Comparison of ENCODE assay signal across 8 cellular contexts in genomic region chr4:15004701-15005301, GRCh38. TPM values are rescaled to one million over a fixed set of nuclear protein-coding genes. Genes with fewer than 3 reads are reported as not detected.
DNase-seq lines count a peak whose midpoint lies in the region; ATAC-seq and TF ChIP-seq lines count a peak whose summit lies in the region.

No MANE protein-coding gene starts in this region.

- peak; percentile 74 for DNase-seq in EH (ENCODE audit: low read depth)
- peak; percentile 35 for DNase-seq in astrocyte of the cerebellum (ENCODE audit: low read depth)
- DNase-seq in hepatocyte (ENCODE audit: low spot score), result peak; percentile 87
- no peak for DNase-seq in NCI-H446 treated with DMSO at 0.1 percent for 48 hours (lab: John Stamatoyannopoulos, UW)

- no peaks in the 10 kb centered on the region for H3K9me3 ChIP-seq in hepatocyte (ENCODE audit: low read depth)

- peak overlapping the region; percentile 78 for H3K4me2 ChIP-seq in hepatocyte

- H3K4me1 ChIP-seq in hepatocyte (ENCODE audit: insufficient read depth), result no peaks in the 10 kb centered on the region
- H3K4me1 ChIP-seq in rectal smooth muscle tissue (ENCODE audit: control insufficient read depth, insufficient read depth, low read length), result peaks cover 10% of the 10 kb centered on the region

- in situ Hi-C loops in astrocyte of the cerebellum (cut with HindIII; ENCODE audit: low sequenced_read_pairs), result loop anchor here (5.0 to 25.0 kb wide), 2 partner anchors 1098 to 1342 kb away; no protein-coding TSS in a partner anchor

- H3K9ac ChIP-seq in rectal smooth muscle tissue (ENCODE audit: low read length), result peak overlapping the region; percentile 80

- H3K27me3 ChIP-seq in hepatocyte, result no peaks in the 10 kb centered on the region
- H3K27me3 ChIP-seq in rectal smooth muscle tissue (ENCODE audit: control insufficient read depth, insufficient read depth, low read length), result no peaks in the 10 kb centered on the region

- peaks cover 35% of the 10 kb centered on the region for H3K4me1 Mint-ChIP-seq in T-helper 1 cell treated with Interleukin-12 subunit alpha and Interleukin-12 subunit beta and Interleukin-4 antibody, amounts not matched to agents 30 μg/mL and 1 μg/mL, for 36 hours (ENCODE audit: low read depth)

- peaks cover 23% of the 10 kb centered on the region for H4K20me1 ChIP-seq in hepatocyte (ENCODE audit: insufficient read depth, poor library complexity, severe bottlenecking)

- peaks cover 12% of the 10 kb centered on the region for H3K36me3 Mint-ChIP-seq in T-helper 1 cell treated with Interleukin-12 subunit alpha and Interleukin-12 subunit beta and Interleukin-4 antibody, amounts not matched to agents 30 μg/mL and 1 μg/mL, for 36 hours (ENCODE audit: low read depth)

- H3K27ac Mint-ChIP-seq in T-helper 1 cell treated with Interleukin-12 subunit alpha and Interleukin-12 subunit beta and Interleukin-4 antibody, amounts not matched to agents 30 μg/mL and 1 μg/mL, for 36 hours, result peak overlapping the region; percentile 83

- TF ChIP-seq CTCF in astrocyte of the cerebellum (IDR thresholded peaks at IDR 0.05; ENCODE audit: low read depth, low read length, missing control alignments) (no peak), hepatocyte (IDR thresholded peaks at IDR 0.05; ENCODE audit: poor library complexity) (no peak)

- H3K9me3 Mint-ChIP-seq in T-helper 1 cell treated with Interleukin-12 subunit alpha and Interleukin-12 subunit beta and Interleukin-4 antibody, amounts not matched to agents 30 μg/mL and 1 μg/mL, for 36 hours, result no peaks in the 10 kb centered on the region

- peak overlapping the region; percentile 88 for H3K4me3 ChIP-seq in astrocyte of the cerebellum (ENCODE audit: low read depth, low read length)
- peak overlapping the region; percentile 68 for H3K4me3 ChIP-seq in hepatocyte
- peak overlapping the region; percentile 81 for H3K4me3 ChIP-seq in rectal smooth muscle tissue (ENCODE audit: low read length)

- H3K36me3 ChIP-seq in hepatocyte (replicated peaks; ENCODE audit: insufficient read depth, low read depth), result no peaks in the 10 kb centered on the region
- no peaks in the 10 kb centered on the region for H3K36me3 ChIP-seq in rectal smooth muscle tissue (ENCODE audit: control insufficient read depth, insufficient read depth, low read length)

- H3K4me3 Mint-ChIP-seq in T-helper 1 cell treated with Interleukin-12 subunit alpha and Interleukin-12 subunit beta and Interleukin-4 antibody, amounts not matched to agents 30 μg/mL and 1 μg/mL, for 36 hours, result peak overlapping the region; percentile 85

- H2AFZ ChIP-seq in hepatocyte, result peak overlapping the region; percentile 10

- H3K27ac ChIP-seq in hepatocyte, result peak overlapping the region; percentile 100
- H3K27ac ChIP-seq in rectal smooth muscle tissue (ENCODE audit: low read depth, low read length), result peak overlapping the region; percentile 100

- ATAC-seq in HG03342 (IDR thresholded peaks at IDR 0.05; ENCODE audit: unreplicated experiment) (peak; percentile 5), GM18498 (IDR thresholded peaks at IDR 0.05; ENCODE audit: unreplicated experiment) (no peak)

- H3K9me2 ChIP-seq in hepatocyte (replicated peaks; ENCODE audit: insufficient read depth), result no peaks in the 10 kb centered on the region

- peaks cover 52% of the 10 kb centered on the region for H3K79me2 ChIP-seq in hepatocyte

- H3K27me3 Mint-ChIP-seq in T-helper 1 cell treated with Interleukin-12 subunit alpha and Interleukin-12 subunit beta and Interleukin-4 antibody, amounts not matched to agents 30 μg/mL and 1 μg/mL, for 36 hours (ENCODE audit: low read depth), result no peaks in the 10 kb centered on the region

- 2% methylated on average over 24 of the region's 46 CpGs for WGBS in hepatocyte (ENCODE audit: low lambda C conversion rate, missing lambda C conversion rate)

RNA-seq across cellular contexts. Expression of gene CPEB2, which starts 2.5 kb away (rescaled TPM):
- total RNA-seq in hepatocyte, result 16.6 and 18.1 TPM in 2 replicates
- polyA plus RNA-seq in hepatocyte, result 4.4 and 6.9 TPM in 2 replicates
